ENCODE assay signal across 9 cellular contexts in the genomic region with DNA sequence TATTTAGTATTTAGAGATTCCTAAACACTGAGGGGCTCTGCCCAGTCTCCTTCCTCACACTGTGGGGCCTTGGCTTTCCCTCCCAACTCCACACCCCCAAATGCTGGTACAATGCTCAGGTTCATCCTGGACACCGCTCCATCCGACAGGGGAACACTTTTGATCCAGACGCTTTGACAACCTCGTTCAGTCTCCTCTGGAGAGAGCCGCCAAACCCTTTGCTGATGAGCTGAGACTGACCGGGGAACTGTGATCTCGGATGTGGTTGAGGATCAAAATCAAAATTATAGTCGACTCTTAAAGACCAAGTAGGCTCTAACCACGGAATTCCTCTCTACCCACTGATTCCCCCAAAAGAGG. TPM values are rescaled to one million over a fixed set of nuclear protein-coding genes. Genes with fewer than 3 reads are reported as not detected.
DNase-seq lines count a peak whose midpoint lies in the region; ATAC-seq and TF ChIP-seq lines count a peak whose summit lies in the region.
"Had no signal": no experiment of that assay in that cellular context is flagged by ENCODE, and none has a peak within 500 bp of the region (broad histone marks: within the 10 kb centered on the region; RNA-seq: fewer than 3 reads in every experiment).

No MANE protein-coding gene starts in this region.

- H3K36me3 ChIP-seq in DND-41 (ENCODE audit: insufficient read depth, low read length) (no peaks in the 10 kb centered on the region), muscle layer of duodenum (ENCODE audit: control insufficient read depth in 1 of 2, insufficient read depth in 2 of 2, low read length in 2 of 2) (no peaks in the 10 kb centered on the region)

- no peak; the same call in 2 of the 3 replicates for ATAC-seq in DND-41 (ENCODE audit: insufficient read depth, low read depth)
- peak; percentile 27 for ATAC-seq in activated CD8-positive, alpha-beta T cell treated with anti-CD3 and anti-CD28 coated beads for 36 hours
- no peak for ATAC-seq in GM21619 (IDR thresholded peaks at IDR 0.05; ENCODE audit: unreplicated experiment)
- ATAC-seq in HG02759 (IDR thresholded peaks at IDR 0.05; ENCODE audit: unreplicated experiment): no peak

- H3K27me3 Mint-ChIP-seq in activated CD8-positive, alpha-beta T cell treated with anti-CD3 and anti-CD28 coated beads for 36 hours: peaks cover 87% of the 10 kb centered on the region

- POLR2A ChIA-PET in activated CD8-positive, alpha-beta T cell treated with anti-CD3 and anti-CD28 coated beads for 36 hours (lab: Charles Lee): interaction anchor here (0.9 to 1.7 kb wide), 2 partner anchors 19 to 106 kb away, joined by 3 to 8 read pairs; a partner anchor contains a TSS

- H3K27ac Mint-ChIP-seq in activated CD8-positive, alpha-beta T cell treated with anti-CD3 and anti-CD28 coated beads for 36 hours: no peak overlapping the region
- H3K27ac Mint-ChIP-seq: mesothelial cell of epicardium had no signal

- intact Hi-C loops in activated CD8-positive, alpha-beta T cell treated with anti-CD3 and anti-CD28 coated beads for 36 hours (cut with micrococcal nuclease): no loop called here

- H2AFZ ChIP-seq in DND-41 (ENCODE audit: low read depth, low read length): no peak overlapping the region

- no peaks in the 10 kb centered on the region for H3K36me3 Mint-ChIP-seq in activated CD8-positive, alpha-beta T cell treated with anti-CD3 and anti-CD28 coated beads for 36 hours (ENCODE audit: low read depth)
- H3K36me3 Mint-ChIP-seq: mesothelial cell of epicardium had no signal

- no peaks in the 10 kb centered on the region for H3K79me2 ChIP-seq in DND-41 (ENCODE audit: insufficient read depth, low read length)

- no peaks in the 10 kb centered on the region for H3K9me3 ChIP-seq in DND-41 (ENCODE audit: insufficient read depth, low read length, severe bottlenecking)
- H3K9me3 ChIP-seq in muscle layer of duodenum (ENCODE audit: control insufficient read depth in 1 of 2, low read length in 2 of 2): no peaks in the 10 kb centered on the region

- H3K4me1 ChIP-seq in DND-41 (ENCODE audit: insufficient read depth, low read length) (peaks cover 28% of the 10 kb centered on the region), muscle layer of duodenum (ENCODE audit: control insufficient read depth in 1 of 2, insufficient read depth in 2 of 2, low read length in 2 of 2) (peaks cover 0 to 4% of the 10 kb centered on the region in 2 donors)

- H3K4me2 ChIP-seq in DND-41 (ENCODE audit: insufficient read depth, low read length): peak overlapping the region; percentile 48; the same call in 1 of the 2 replicates

- H3K4me3 ChIP-seq in AG10803 (ENCODE audit: low read length) (peak overlapping the region; percentile 31), DND-41 (ENCODE audit: low read depth in 1 of 2, low read length in 2 of 2) (no peak overlapping the region), muscle layer of duodenum (ENCODE audit: low read depth in 1 of 2, low read length in 2 of 2) (peak overlapping the region; percentile 22 to 40)

- H3K27me3 ChIP-seq in DND-41 (ENCODE audit: insufficient read depth, low read length, poor library complexity): peaks cover 63% of the 10 kb centered on the region
- peaks cover 80% of the 10 kb centered on the region for H3K27me3 ChIP-seq in muscle layer of duodenum (ENCODE audit: low read depth, low read length)

- H4K20me1 ChIP-seq in DND-41 (ENCODE audit: insufficient read depth, low read length): peaks cover 43% of the 10 kb centered on the region

- TF ChIP-seq CTCF in AG10803 (conservative IDR thresholded peaks at IDR 0.05; ENCODE audit: low read length): no peak
- no peak for TF ChIP-seq CTCF in DND-41 (IDR thresholded peaks at IDR 0.05; ENCODE audit: borderline replicate concordance, extremely low read depth, low read length, poor library complexity, severe bottlenecking)
- no peak for TF ChIP-seq CTCF in activated CD8-positive, alpha-beta T cell treated with anti-CD3 and anti-CD28 coated beads for 36 hours (IDR thresholded peaks at IDR 0.05)

- DNase-seq in AG10803 (ENCODE audit: low read depth): no peak
- DNase-seq in DND-41: no peak
- no peak for DNase-seq in activated CD8-positive, alpha-beta T cell treated with anti-CD3 and anti-CD28 coated beads for 36 hours
- DNase-seq in amygdala (lab: John Stamatoyannopoulos, UW): no peak
- no peak for DNase-seq in UCSD-AML1 (lab: John Stamatoyannopoulos, UW; ENCODE audit: unreplicated experiment)

- no peaks in the 10 kb centered on the region for H3K9me3 Mint-ChIP-seq in activated CD8-positive, alpha-beta T cell treated with anti-CD3 and anti-CD28 coated beads for 36 hours
- H3K9me3 Mint-ChIP-seq: mesothelial cell of epicardium had no signal

- CTCF ChIA-PET in activated CD8-positive, alpha-beta T cell treated with anti-CD3 and anti-CD28 coated beads for 36 hours (lab: Charles Lee): interaction anchor here (0.7 to 8.0 kb wide), 12 partner anchors 9 to 229 kb away, joined by 3 to 115 read pairs (median 5); a partner anchor contains a TSS

- peak overlapping the region; percentile 12 for H3K4me3 Mint-ChIP-seq in activated CD8-positive, alpha-beta T cell treated with anti-CD3 and anti-CD28 coated beads for 36 hours
- H3K4me3 Mint-ChIP-seq: mesothelial cell of epicardium had no signal

- no peak overlapping the region for H3K27ac ChIP-seq in DND-41 (ENCODE audit: low read length)
- no peak overlapping the region for H3K27ac ChIP-seq in muscle layer of duodenum (ENCODE audit: low read length)

- H3K4me1 Mint-ChIP-seq in activated CD8-positive, alpha-beta T cell treated with anti-CD3 and anti-CD28 coated beads for 36 hours (ENCODE audit: low read depth): peaks cover 29% of the 10 kb centered on the region
- H3K4me1 Mint-ChIP-seq: mesothelial cell of epicardium had no signal

- no peak overlapping the region for H3K9ac ChIP-seq in DND-41 (ENCODE audit: low read depth, low read length)

RNA-seq across cellular contexts. Expression of a gene that starts 38.8 kb away (rescaled TPM):
- 100 to 1,000 TPM; 493 to 499 TPM for total RNA-seq in activated CD8-positive, alpha-beta T cell treated with anti-CD3 and anti-CD28 coated beads for 36 hours

Comparison
In these comparisons a context has a peak if more than half of its experiments do, and no peak if none do; other contexts are left out.
1. H3K4me3 ChIP-seq: peak in AG10803 (single experiment) and muscle layer of duodenum (2 of 2); none in DND-41 (0 of 2).